ENCODE assay signal across 26 cellular contexts in the genomic region with DNA sequence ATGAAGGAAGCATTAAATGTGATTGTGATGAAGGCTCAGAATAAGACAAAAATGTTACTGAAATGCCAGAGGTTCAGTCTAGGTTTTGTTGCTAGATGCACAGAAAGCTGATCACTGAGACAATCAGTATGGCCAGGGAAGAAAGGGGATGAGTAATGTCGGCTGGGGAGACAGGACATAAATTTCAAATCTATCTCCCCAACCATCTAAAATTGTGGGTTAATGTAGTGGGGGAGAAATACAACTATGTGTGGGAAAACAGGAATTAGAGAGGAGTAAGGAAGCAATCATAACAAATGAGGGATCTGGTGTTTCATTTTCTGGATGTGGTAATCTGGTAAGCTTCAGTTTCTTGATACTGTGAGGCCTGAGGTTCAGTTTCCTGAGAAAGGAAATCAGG.
"Had no signal": no experiment of that assay in that cellular context is flagged by ENCODE, and none has a peak within 500 bp of the region (broad histone marks: within the 10 kb centered on the region; RNA-seq: fewer than 3 reads in every experiment).

No MANE protein-coding gene starts in this region.

- H3K27ac ChIP-seq: Peyer's patch, SJSA1 had no signal

- H3K36me3 ChIP-seq: Peyer's patch, SJSA1 had no signal

- ATAC-seq: activated CD4-positive, alpha-beta T cell treated with anti-CD3 and anti-CD28 coated beads for 36 hours; activated CD4-positive, CD25-positive, alpha-beta regulatory T cell treated with anti-CD3 and anti-CD28 coated beads, Interleukin-2, amount 50 U/mL, for 24 hours; activated CD8-positive, alpha-beta T cell treated with anti-CD3 and anti-CD28 coated beads, Interleukin-2, amount 10 ng/mL, durations not matched to agents 7 days and 5 days; PC-3; WTC11 had no signal

- H3K4me3 ChIP-seq: Peyer's patch, SJSA1 had no signal

- H3K4me1 ChIP-seq: Peyer's patch, SJSA1 had no signal

- H3K9me3 ChIP-seq: Peyer's patch, SJSA1 had no signal

- DNase-seq: activated CD4-positive, alpha-beta T cell treated with anti-CD3 and anti-CD28 coated beads for 36 hours; activated CD4-positive, alpha-beta T cell treated with anti-CD3 and anti-CD28 coated beads, Interleukin-2, amount 10 ng/mL, durations not matched to agents 7 days and 5 days; activated CD4-positive, alpha-beta T cell treated with anti-CD3 and anti-CD28 coated beads, Interleukin-2, amount 50 U/mL, for 48 hours; activated CD8-positive, alpha-beta T cell treated with anti-CD3 and anti-CD28 coated beads, Interleukin-2, amount 10 ng/mL, durations not matched to agents 7 days and 5 days; activated gamma-delta T cell; activated naive CD4-positive, alpha-beta T cell treated with Interleukin-2 at 50 U/mL for 16 hours; activated naive CD8-positive, alpha-beta T cell treated with anti-CD3 and anti-CD28 coated beads, Interleukin-2, amount 10 ng/mL, durations not matched to agents 7 days and 5 days; activated T-cell treated with anti-CD3 and anti-CD28 coated beads, Interleukin-2, amount 50 U/mL, for 24 hours; caudate nucleus; cerebellar nuclear complex; NCI-H1048; NCI-H1105 treated with DMSO at 0.1 percent for 48 hours; NCI-H1436; NCI-H1694; NCI-H2029; NCI-H2107; NCI-H2171; NCI-H446; NCI-H524; PC-3; Peyer's patch; RPMI8226; SHP77 treated with DMSO at 0.1 percent for 48 hours had no signal

- H3K27me3 ChIP-seq: Peyer's patch, SJSA1 had no signal
